ENCODE assay signal across 21 cellular contexts in the genomic region with DNA sequence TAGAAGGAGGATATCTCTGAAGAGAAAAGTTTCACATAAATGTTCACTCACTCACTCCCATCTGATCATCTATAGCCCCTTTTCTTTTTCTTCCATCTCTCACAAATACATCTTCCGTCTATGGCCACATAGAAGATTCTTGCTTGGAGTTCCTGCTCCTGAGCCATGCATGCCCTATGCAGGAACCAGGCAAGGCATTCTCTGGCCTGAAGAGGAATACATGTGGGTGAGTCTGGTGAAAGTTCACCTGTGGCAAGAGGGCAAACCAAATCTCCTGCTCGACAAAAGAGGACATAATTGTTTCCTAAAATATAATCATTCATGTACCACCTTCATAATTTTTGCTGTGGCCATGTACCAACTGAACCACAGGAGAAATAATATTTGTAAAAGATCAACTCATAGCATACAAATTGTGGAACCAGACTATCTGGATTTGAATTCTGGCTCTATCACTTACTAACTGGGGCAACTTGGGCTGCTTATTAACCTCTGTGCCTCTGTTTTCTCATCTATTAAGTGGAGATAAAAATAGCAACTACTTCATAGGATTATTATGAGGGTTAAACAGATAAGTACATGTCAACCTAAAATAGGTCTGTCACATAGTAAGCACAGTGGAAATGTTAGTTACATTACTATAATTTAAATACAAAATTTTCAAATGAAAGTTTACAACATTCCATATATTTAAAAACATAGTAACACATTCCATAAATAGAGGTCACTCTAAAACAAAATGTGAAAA.
"Had no signal": no experiment of that assay in that cellular context is flagged by ENCODE, and none has a peak within 500 bp of the region (broad histone marks: within the 10 kb centered on the region; RNA-seq: fewer than 3 reads in every experiment).

No MANE protein-coding gene starts in this region.

- H3K27me3 ChIP-seq: gastroesophageal sphincter, pancreas, testis, vagina had no signal

- H3K4me3 ChIP-seq: gastroesophageal sphincter, pancreas, testis, vagina had no signal

- DNase-seq: activated naive CD4-positive, alpha-beta T cell treated with Interleukin-2 at 50 U/mL for 16 hours; activated naive CD8-positive, alpha-beta T cell treated with anti-CD3 and anti-CD28 coated beads for 36 hours; activated T-cell treated with anti-CD3 and anti-CD28 coated beads, Interleukin-2, amount 50 U/mL, for 24 hours; cerebellar nuclear complex; cortex of kidney; endodermal cell; midbrain; nephron progenitor cell; pancreas; stimulated activated CD4-positive, alpha-beta T cell treated with anti-CD3 and anti-CD28 coated beads, Interleukin-2, amount 100 ng/mL, for 48 hours; stimulated activated CD8-positive, alpha-beta memory T cell treated with anti-CD3 and anti-CD28 coated beads, Interleukin-4, amount 100 ng/mL, for 48 hours; stimulated activated naive B cell treated with anti-CD40 and anti-IgM and Interleukin-4, amounts not matched to agents 10 μg/mL and 1 μg/mL and 100 μg/mL, for 72 hours; T-helper 1 cell; T-helper 9 cell; testis had no signal

- H3K9me3 ChIP-seq: gastroesophageal sphincter, pancreas, testis, vagina had no signal

- H3K36me3 ChIP-seq: gastroesophageal sphincter, pancreas, vagina had no signal

- H3K4me1 Mint-ChIP-seq: activated naive CD8-positive, alpha-beta T cell treated with anti-CD3 and anti-CD28 coated beads for 36 hours; activated T-helper 17 cell treated with anti-CD3 and anti-CD28 coated beads, Interleukin-2, amount 50 U/mL, for 72 hours had no signal

- H3K36me3 Mint-ChIP-seq: activated naive CD8-positive, alpha-beta T cell treated with anti-CD3 and anti-CD28 coated beads for 36 hours; stimulated activated naive B cell treated with anti-CD40 and anti-IgM and Interleukin-4, amounts not matched to agents 10 μg/mL and 1 μg/mL and 100 μg/mL, for 72 hours; type B pancreatic cell; WTC11 had no signal

- ATAC-seq: activated T-helper 17 cell treated with anti-CD3 and anti-CD28 coated beads, Interleukin-2, amount 50 U/mL, for 72 hours; gastroesophageal sphincter; stimulated activated naive B cell treated with anti-CD40 and anti-IgM and Interleukin-4, amounts not matched to agents 10 μg/mL and 1 μg/mL and 100 μg/mL, for 72 hours; WTC11 had no signal

- H3K4me3 Mint-ChIP-seq: activated naive CD8-positive, alpha-beta T cell treated with anti-CD3 and anti-CD28 coated beads for 36 hours; activated T-cell treated with anti-CD3 and anti-CD28 coated beads, Interleukin-2, amount 50 U/mL, for 24 hours; activated T-helper 17 cell treated with anti-CD3 and anti-CD28 coated beads, Interleukin-2, amount 50 U/mL, for 72 hours; endodermal cell; nephron progenitor cell; stimulated activated naive B cell treated with anti-CD40 and anti-IgM and Interleukin-4, amounts not matched to agents 10 μg/mL and 1 μg/mL and 100 μg/mL, for 72 hours; type B pancreatic cell; WTC11 had no signal

- H3K9me3 Mint-ChIP-seq: activated naive CD8-positive, alpha-beta T cell treated with anti-CD3 and anti-CD28 coated beads for 36 hours; activated T-cell treated with anti-CD3 and anti-CD28 coated beads, Interleukin-2, amount 50 U/mL, for 24 hours; activated T-helper 17 cell treated with anti-CD3 and anti-CD28 coated beads, Interleukin-2, amount 50 U/mL, for 72 hours; stimulated activated naive B cell treated with anti-CD40 and anti-IgM and Interleukin-4, amounts not matched to agents 10 μg/mL and 1 μg/mL and 100 μg/mL, for 72 hours; type B pancreatic cell had no signal

- H3K27ac ChIP-seq: epithelial cell of prostate, gastroesophageal sphincter, pancreas, testis, vagina had no signal

- H3K27ac Mint-ChIP-seq: activated naive CD8-positive, alpha-beta T cell treated with anti-CD3 and anti-CD28 coated beads for 36 hours; activated T-cell treated with anti-CD3 and anti-CD28 coated beads, Interleukin-2, amount 50 U/mL, for 24 hours; activated T-helper 17 cell treated with anti-CD3 and anti-CD28 coated beads, Interleukin-2, amount 50 U/mL, for 72 hours; endodermal cell; nephron progenitor cell; stimulated activated naive B cell treated with anti-CD40 and anti-IgM and Interleukin-4, amounts not matched to agents 10 μg/mL and 1 μg/mL and 100 μg/mL, for 72 hours; type B pancreatic cell; WTC11 had no signal
